Comparison of ENCODE assay signal across 15 cellular contexts in the genomic region with DNA sequence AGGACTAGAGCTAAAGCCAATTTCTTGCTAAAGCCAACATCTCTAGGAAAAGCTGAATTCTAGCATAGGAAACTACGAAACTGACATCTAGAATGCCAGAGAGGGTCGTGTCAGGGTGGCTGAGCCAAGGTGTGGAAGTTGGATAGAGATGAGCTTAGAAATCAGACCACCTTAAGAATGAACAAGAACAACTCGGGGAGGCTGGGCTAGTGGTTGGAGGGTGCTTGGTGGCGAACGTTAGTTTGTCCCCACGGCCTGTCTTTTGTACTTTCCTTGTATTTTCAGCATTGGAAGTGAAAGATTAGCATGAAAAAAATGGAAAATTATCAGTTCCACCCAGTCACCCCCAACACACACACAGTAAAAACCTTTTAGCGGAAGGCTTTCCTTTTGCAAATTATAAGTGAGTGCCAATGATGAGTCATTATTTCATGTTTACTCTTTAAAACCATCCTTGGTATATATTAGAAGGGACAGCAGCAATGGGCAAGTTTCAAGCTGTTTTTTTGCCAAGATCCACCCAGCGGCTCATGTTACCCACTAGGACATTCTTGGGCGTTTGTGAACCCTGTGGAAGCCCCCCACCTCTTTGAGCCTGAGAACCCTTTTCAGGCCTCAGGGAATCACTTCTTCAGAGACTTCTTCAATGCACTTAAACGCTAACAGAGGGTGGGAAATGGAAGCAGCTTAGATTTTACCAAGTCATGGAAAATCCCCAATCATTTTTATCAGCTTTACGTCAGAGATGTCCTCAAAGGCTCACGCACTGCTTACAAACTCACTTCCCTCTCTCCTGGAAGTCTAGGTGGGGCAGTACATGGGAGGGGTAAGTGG. TPM values are rescaled to one million over a fixed set of nuclear protein-coding genes. Genes with fewer than 3 reads are reported as not detected.
A peak's percentile ranks its signal among the peaks of the same experiment; 100 is the strongest.
DNase-seq lines count a peak whose midpoint lies in the region; ATAC-seq and TF ChIP-seq lines count a peak whose summit lies in the region.
"Had no signal": no experiment of that assay in that cellular context is flagged by ENCODE, and none has a peak within 500 bp of the region (broad histone marks: within the 10 kb centered on the region; RNA-seq: fewer than 3 reads in every experiment).

No MANE protein-coding gene starts in this region.

- H3K27ac Mint-ChIP-seq in T-cell, result no peak overlapping the region
- H3K27ac Mint-ChIP-seq: activated CD8-positive, alpha-beta T cell treated with anti-CD3 and anti-CD28 coated beads for 36 hours; activated naive CD4-positive, alpha-beta T cell treated with anti-CD3 and anti-CD28 coated beads, Interleukin-2, amount 50 U/mL, for 24 hours; naive B cell had no signal

- no peaks in the 10 kb centered on the region for H3K9me3 Mint-ChIP-seq in T-cell
- H3K9me3 Mint-ChIP-seq: activated CD8-positive, alpha-beta T cell treated with anti-CD3 and anti-CD28 coated beads for 36 hours; activated naive CD4-positive, alpha-beta T cell treated with anti-CD3 and anti-CD28 coated beads, Interleukin-2, amount 50 U/mL, for 24 hours had no signal

- CTCF ChIA-PET in RWPE1 (lab: Yijun Ruan, JAX), result interaction anchor here (0.6 kb wide), 1 partner anchor 334 kb away, joined by 9 read pairs; no protein-coding TSS in a partner anchor
- CTCF ChIA-PET in T-cell (lab: Charles Lee), result no interaction called here

- H3F3A ChIP-seq in smooth muscle cell (ENCODE audit: low read depth), result no peaks in the 10 kb centered on the region

- peak overlapping the region; percentile 72 for H3K27ac ChIP-seq in RWPE1
- no peak overlapping the region for H3K27ac ChIP-seq in fibroblast of lung (ENCODE audit: insufficient read depth, low read length)
- peak overlapping the region; percentile 83 for H3K27ac ChIP-seq in smooth muscle cell (ENCODE audit: low read depth)
- H3K27ac ChIP-seq: SK-N-MC, spleen had no signal

- H3K9me3 ChIP-seq in fibroblast of lung (ENCODE audit: control insufficient read depth, insufficient read depth, low read depth, low read length) (no peaks in the 10 kb centered on the region), smooth muscle cell (replicated peaks; ENCODE audit: low read depth) (no peaks in the 10 kb centered on the region)
- H3K9me3 ChIP-seq: spleen had no signal

- no peaks in the 10 kb centered on the region for H3K79me2 ChIP-seq in fibroblast of lung (ENCODE audit: control insufficient read depth, insufficient read depth, low read length)
- no peaks in the 10 kb centered on the region for H3K79me2 ChIP-seq in smooth muscle cell (ENCODE audit: low read depth)

- H4K20me1 ChIP-seq in fibroblast of lung (ENCODE audit: control insufficient read depth, extremely low read depth, insufficient read depth, low read length) (no peaks in the 10 kb centered on the region), smooth muscle cell (ENCODE audit: low read depth) (no peaks in the 10 kb centered on the region)

- H3K4me1 ChIP-seq in fibroblast of lung (ENCODE audit: control insufficient read depth, extremely low read depth, insufficient read depth, low read length) (no peaks in the 10 kb centered on the region), smooth muscle cell (ENCODE audit: low read depth) (no peaks in the 10 kb centered on the region)
- H3K4me1 ChIP-seq: spleen had no signal

- POLR2A ChIA-PET in RWPE1 (lab: Yijun Ruan, JAX; ENCODE audit: low non-redundant PET), result no interaction called here
- POLR2A ChIA-PET in T-cell (lab: Charles Lee), result no interaction called here

- in situ Hi-C loops in GM13977 (cut with MboI; ENCODE audit: low pct_unique_long_range_greater_than_20kb, low sequenced_read_pairs, unreplicated experiment), result no loop called here

- no peak overlapping the region for H2AFZ ChIP-seq in fibroblast of lung (ENCODE audit: low read length)
- no peak overlapping the region for H2AFZ ChIP-seq in smooth muscle cell (ENCODE audit: low read depth)

- peaks cover 0 to 1% (median 0%) of the 10 kb centered on the region in 3 donors for H3K4me1 Mint-ChIP-seq in T-cell
- H3K4me1 Mint-ChIP-seq: activated naive CD4-positive, alpha-beta T cell treated with anti-CD3 and anti-CD28 coated beads, Interleukin-2, amount 50 U/mL, for 24 hours; naive B cell had no signal

- H3K4me3 Mint-ChIP-seq in T-cell, result no peak overlapping the region
- H3K4me3 Mint-ChIP-seq: activated CD8-positive, alpha-beta T cell treated with anti-CD3 and anti-CD28 coated beads for 36 hours; activated naive CD4-positive, alpha-beta T cell treated with anti-CD3 and anti-CD28 coated beads, Interleukin-2, amount 50 U/mL, for 24 hours; naive B cell had no signal

- DNase-seq in DMS 273 (lab: John Stamatoyannopoulos, UW; ENCODE audit: unreplicated experiment), result peak; percentile 23
- no peak for DNase-seq in DMS 273 treated with DMSO at 0.1 percent for 48 hours (lab: John Stamatoyannopoulos, UW)
- DNase-seq in RWPE1 (ENCODE audit: low spot score), result peak; percentile 51
- peak; percentile 43 to 91 for DNase-seq in fibroblast of lung (ENCODE audit: low read depth in 2 of 2)
- no peak for DNase-seq in smooth muscle cell (lab: John Stamatoyannopoulos, UW; ENCODE audit: unreplicated experiment)
- no peak for DNase-seq in UCSD-AML1 (lab: John Stamatoyannopoulos, UW; ENCODE audit: unreplicated experiment)
- DNase-seq in GM13977 (ENCODE audit: low spot score), result no peak
- no peak for DNase-seq in T-cell
- DNase-seq: activated CD8-positive, alpha-beta T cell treated with anti-CD3 and anti-CD28 coated beads for 36 hours; effector memory CD4-positive, alpha-beta T cell; GDM1; naive B cell; spleen had no signal

- H3K36me3 ChIP-seq in fibroblast of lung (ENCODE audit: control insufficient read depth, insufficient read depth, low read length) (no peaks in the 10 kb centered on the region), smooth muscle cell (ENCODE audit: low read depth) (no peaks in the 10 kb centered on the region)
- H3K36me3 ChIP-seq: spleen had no signal

- TF ChIP-seq CTCF in RWPE1 (conservative IDR thresholded peaks at IDR 0.05; ENCODE audit: low read depth) (no peak), fibroblast of lung (conservative IDR thresholded peaks at IDR 0.05 in 1 of 2, IDR thresholded peaks at IDR 0.05 in 1 of 2; ENCODE audit: low read depth in 1 of 2, low read length in 2 of 2) (no peak), smooth muscle cell (IDR thresholded peaks at IDR 0.05; ENCODE audit: borderline replicate concordance, insufficient read depth, poor library complexity, severe bottlenecking) (no peak), GM13977 (IDR thresholded peaks at IDR 0.05; ENCODE audit: extremely low read depth, insufficient read depth, missing control alignments) (no peak)

- peak overlapping the region in 1 of 4 experiments; percentile 16 for H3K4me3 ChIP-seq in fibroblast of lung (replicated peaks in 1 of 4; ENCODE audit: control extremely low read depth in 1 of 4, insufficient read depth in 1 of 4, low read depth in 3 of 4, low read length in 4 of 4)
- H3K4me3 ChIP-seq in smooth muscle cell, result no peak overlapping the region
- H3K4me3 ChIP-seq: SK-N-MC, spleen had no signal

- ATAC-seq in T-cell (replicated peaks in 1 of 4), result no peak
- ATAC-seq: activated CD8-positive, alpha-beta T cell treated with anti-CD3 and anti-CD28 coated beads for 36 hours had no signal

- no peaks in the 10 kb centered on the region for H3K36me3 Mint-ChIP-seq in T-cell
- H3K36me3 Mint-ChIP-seq: activated naive CD4-positive, alpha-beta T cell treated with anti-CD3 and anti-CD28 coated beads, Interleukin-2, amount 50 U/mL, for 24 hours; naive B cell had no signal

- WGBS in smooth muscle cell (ENCODE audit: low lambda C conversion rate), result 52% methylated on average over 12 of the region's 12 CpGs

- no peak overlapping the region for H3K9ac ChIP-seq in fibroblast of lung (ENCODE audit: insufficient read depth, low read length)
- H3K9ac ChIP-seq in smooth muscle cell (ENCODE audit: low read depth), result peak overlapping the region; percentile 50

- no peak overlapping the region for H3K4me2 ChIP-seq in fibroblast of lung (ENCODE audit: extremely low read depth, insufficient read depth, low read length)
- peak overlapping the region; percentile 25 for H3K4me2 ChIP-seq in smooth muscle cell

- no peaks in the 10 kb centered on the region for H3K27me3 ChIP-seq in fibroblast of lung (ENCODE audit: control insufficient read depth, insufficient read depth, low read length)
- H3K27me3 ChIP-seq in smooth muscle cell (ENCODE audit: low read depth), result no peaks in the 10 kb centered on the region

- peaks cover 5 to 8% of the 10 kb centered on the region in 2 donors for H3K27me3 Mint-ChIP-seq in T-cell
- H3K27me3 Mint-ChIP-seq: activated CD8-positive, alpha-beta T cell treated with anti-CD3 and anti-CD28 coated beads for 36 hours; activated naive CD4-positive, alpha-beta T cell treated with anti-CD3 and anti-CD28 coated beads, Interleukin-2, amount 50 U/mL, for 24 hours had no signal

RNA-seq across cellular contexts. Expression of gene PPEF1, which starts 4.9 kb away (rescaled TPM):
- total RNA-seq in fibroblast of lung (under 0.01 TPM in 2 replicates), smooth muscle cell (0.40 and 1.1 TPM in 2 replicates), T-cell (under 1 TPM in 4 of 5 donors, not detected in 1; 0.09 to 0.55 (median 0.27) TPM)
- polyA plus RNA-seq in fibroblast of lung (not detected in 2 replicates), smooth muscle cell (0.32 and 1.1 TPM in 2 replicates)
- not detected in 2 replicates for polyA plus RNA-seq in fibroblast of lung (2012)
- polyA minus RNA-seq in fibroblast of lung (ENCODE audit: low replicate concordance), result not detected in 2 replicates
- total RNA-seq: activated CD8-positive, alpha-beta T cell treated with anti-CD3 and anti-CD28 coated beads for 36 hours had no signal

RNA-seq across cellular contexts. Expression of gene RS1, which starts 30.7 kb away (rescaled TPM):
- not detected in 2 replicates for total RNA-seq in fibroblast of lung
- polyA plus RNA-seq in fibroblast of lung, result not detected in 2 replicates
- polyA plus RNA-seq in fibroblast of lung (2012), result not detected in 2 replicates
- not detected in 2 replicates for polyA minus RNA-seq in fibroblast of lung (ENCODE audit: low replicate concordance)
- not detected in 2 replicates for total RNA-seq in smooth muscle cell
- polyA plus RNA-seq in smooth muscle cell, result 0.33 TPM in 1 of 2 replicates, not detected in the other
- total RNA-seq in T-cell, result not detected
- total RNA-seq: activated CD8-positive, alpha-beta T cell treated with anti-CD3 and anti-CD28 coated beads for 36 hours; spleen had no signal

Comparison
In these comparisons a context has a peak if more than half of its experiments do, and no peak if none do; other contexts are left out.
1. DNase-seq: peak in DMS 273 (single experiment), RWPE1 (single experiment) and fibroblast of lung (2 of 2); none in DMS 273 treated with DMSO at 0.1 percent for 48 hours (single experiment), smooth muscle cell (single experiment), UCSD-AML1 (single experiment), GM13977 (single experiment) and T-cell (0 of 34).